19 cellular contexts compared by ENCODE assay signal in genomic region chr5:124892185-124892848, GRCh38.
"Had no signal": no experiment of that assay in that cellular context is flagged by ENCODE, and none has a peak within 500 bp of the region (broad histone marks: within the 10 kb centered on the region; RNA-seq: fewer than 3 reads in every experiment).

No MANE protein-coding gene starts in this region.

- H3K9me3 Mint-ChIP-seq: immature natural killer cell; natural killer cell; stimulated activated naive CD8-positive, alpha-beta T cell treated with anti-CD3 and anti-CD28 coated beads, Interleukin-15, Interleukin-2, amounts not matched to agents 100 ng/mL and 50 ng/mL, for 24 hours; type B pancreatic cell had no signal

- H3K27me3 Mint-ChIP-seq: stimulated activated naive CD8-positive, alpha-beta T cell treated with anti-CD3 and anti-CD28 coated beads, Interleukin-15, Interleukin-2, amounts not matched to agents 100 ng/mL and 50 ng/mL, for 24 hours; type B pancreatic cell had no signal

- H3K4me1 Mint-ChIP-seq: stimulated activated effector memory CD8-positive, alpha-beta T cell treated with anti-CD3 and anti-CD28 coated beads, Interleukin-12 subunit alpha, Interleukin-12 subunit beta, amount 100 ng/mL, for 72 hours had no signal

- H3K4me1 ChIP-seq: prostate gland, suprapubic skin, uterus had no signal

- H3K27me3 ChIP-seq: dorsolateral prefrontal cortex, right atrium auricular region, sigmoid colon, suprapubic skin, thyroid gland, uterus had no signal

- DNase-seq: dorsolateral prefrontal cortex; effector CD4-positive, alpha-beta T cell; hypothalamus; immature natural killer cell; islet precursor cell; left ventricle myocardium superior; lower lobe of right lung; natural killer cell; sigmoid colon; stimulated activated CD4-positive, alpha-beta T cell treated with anti-CD3 and anti-CD28 coated beads, Interleukin-2, amount 100 ng/mL, for 24 hours; stimulated activated CD4-positive, alpha-beta T cell treated with anti-CD3 and anti-CD28 coated beads, Interleukin-4, amount 100 ng/mL, for 24 hours; thyroid gland; uterus had no signal

- H3K36me3 ChIP-seq: lower lobe of right lung, prostate gland, right atrium auricular region, sigmoid colon, suprapubic skin, thyroid gland, uterus had no signal

- H3K9me3 ChIP-seq: lower lobe of right lung, prostate gland, right atrium auricular region, sigmoid colon, suprapubic skin, thyroid gland, uterus had no signal

- H3K36me3 Mint-ChIP-seq: natural killer cell; stimulated activated effector memory CD8-positive, alpha-beta T cell treated with anti-CD3 and anti-CD28 coated beads, Interleukin-12 subunit alpha, Interleukin-12 subunit beta, amount 100 ng/mL, for 72 hours; type B pancreatic cell had no signal

- H3K27ac ChIP-seq: dorsolateral prefrontal cortex, lower lobe of right lung, prostate gland, right atrium auricular region, sigmoid colon, suprapubic skin, thyroid gland, uterus had no signal

- ATAC-seq: left ventricle myocardium superior; natural killer cell; stimulated activated effector memory CD8-positive, alpha-beta T cell treated with anti-CD3 and anti-CD28 coated beads, Interleukin-12 subunit alpha, Interleukin-12 subunit beta, amount 100 ng/mL, for 72 hours had no signal

- H3K4me3 ChIP-seq: dorsolateral prefrontal cortex, lower lobe of right lung, prostate gland, right atrium auricular region, sigmoid colon, suprapubic skin, thyroid gland, uterus had no signal

- H3K4me3 Mint-ChIP-seq: immature natural killer cell; natural killer cell; stimulated activated effector memory CD8-positive, alpha-beta T cell treated with anti-CD3 and anti-CD28 coated beads, Interleukin-12 subunit alpha, Interleukin-12 subunit beta, amount 100 ng/mL, for 72 hours; stimulated activated naive CD8-positive, alpha-beta T cell treated with anti-CD3 and anti-CD28 coated beads, Interleukin-15, Interleukin-2, amounts not matched to agents 100 ng/mL and 50 ng/mL, for 24 hours; type B pancreatic cell had no signal

- H3K27ac Mint-ChIP-seq: natural killer cell; stimulated activated effector memory CD8-positive, alpha-beta T cell treated with anti-CD3 and anti-CD28 coated beads, Interleukin-12 subunit alpha, Interleukin-12 subunit beta, amount 100 ng/mL, for 72 hours; stimulated activated naive CD8-positive, alpha-beta T cell treated with anti-CD3 and anti-CD28 coated beads, Interleukin-15, Interleukin-2, amounts not matched to agents 100 ng/mL and 50 ng/mL, for 24 hours; type B pancreatic cell had no signal
